8 cellular contexts compared by ENCODE assay signal in genomic region chr2:96531366-96531765, GRCh38. TPM values are rescaled to one million over a fixed set of nuclear protein-coding genes. Genes with fewer than 3 reads are reported as not detected.
DNase-seq lines count a peak whose midpoint lies in the region; ATAC-seq and TF ChIP-seq lines count a peak whose summit lies in the region.

No MANE protein-coding gene starts in this region.

- H3K9me3 ChIP-seq in MM.1S (replicated peaks; ENCODE audit: insufficient read depth, low read length) (no peaks in the 10 kb centered on the region), osteoblast (ENCODE audit: low read depth, low read length) (no peaks in the 10 kb centered on the region)
- H3K9me3 ChIP-seq in effector memory CD4-positive, alpha-beta T cell (ENCODE audit: control insufficient read depth, low read length), result no peaks in the 10 kb centered on the region

- H3K4me3 ChIP-seq in MM.1S (ENCODE audit: low read length), result peak overlapping the region; percentile 60
- H3K4me3 ChIP-seq in effector memory CD4-positive, alpha-beta T cell (ENCODE audit: insufficient read depth, low read depth, low read length, poor library complexity, severe bottlenecking), result peak overlapping the region; percentile 15
- no peak overlapping the region for H3K4me3 ChIP-seq in osteoblast (ENCODE audit: insufficient read depth, low read length)

- no peaks in the 10 kb centered on the region for H3K9me2 ChIP-seq in MM.1S (replicated peaks; ENCODE audit: insufficient read depth, low read length)

- H3K36me3 ChIP-seq in MM.1S (replicated peaks; ENCODE audit: insufficient read depth, low read length), result no peaks in the 10 kb centered on the region
- H3K36me3 ChIP-seq in effector memory CD4-positive, alpha-beta T cell (ENCODE audit: control insufficient read depth, insufficient read depth, low read length), result no peaks in the 10 kb centered on the region
- no peaks in the 10 kb centered on the region for H3K36me3 ChIP-seq in osteoblast (ENCODE audit: insufficient read depth, low read length)

- H3K4me2 ChIP-seq in MM.1S (ENCODE audit: low read depth, low read length) (peak overlapping the region; percentile 91), osteoblast (ENCODE audit: insufficient read depth, low read length) (peak overlapping the region; percentile 70)

- intact Hi-C loops in CD14-positive monocyte (cut with micrococcal nuclease), result loop anchor here (10.0 kb wide), 1 partner anchor 387 kb away; the partner anchor contains the start of gene DUSP2 (in 2 of the 2)

- H3K9me3 Mint-ChIP-seq in CD14-positive monocyte, result peaks cover 0 to 4% (median 0%) of the 10 kb centered on the region in 7 donors

- peak overlapping the region; percentile 92 for H3K9ac ChIP-seq in MM.1S (ENCODE audit: low read length)

- H3K27ac ChIP-seq in MM.1S (ENCODE audit: low read length) (peak overlapping the region; percentile 96), osteoblast (ENCODE audit: low read depth, low read length) (peak overlapping the region; percentile 53)
- peak overlapping the region; percentile 61 for H3K27ac ChIP-seq in effector memory CD4-positive, alpha-beta T cell (ENCODE audit: insufficient read depth, low read length, poor library complexity, severe bottlenecking)

- H3K36me3 Mint-ChIP-seq in CD14-positive monocyte, result peaks cover 0 to 9% of the 10 kb centered on the region in 2 donors

- DNase-seq in CD14-positive monocyte (ENCODE audit: low spot score), result no peak
- DNase-seq in MM.1S, result no peak
- no peak for DNase-seq in effector memory CD4-positive, alpha-beta T cell
- peak; percentile 56 for DNase-seq in osteoblast (ENCODE audit: insufficient read length, low spot score, missing footprints)
- no peak for DNase-seq in OCI-M2 (lab: John Stamatoyannopoulos, UW; ENCODE audit: unreplicated experiment)
- DNase-seq in NK-92 (lab: John Stamatoyannopoulos, UW; ENCODE audit: unreplicated experiment), result no peak
- DNase-seq in activated gamma-delta T cell treated with Interleukin-2 at 50 U/mL for 16 hours, result no peak

- H4K20me1 ChIP-seq in MM.1S (ENCODE audit: insufficient read depth, low read length) (no peaks in the 10 kb centered on the region), osteoblast (ENCODE audit: insufficient read depth, low read length) (no peaks in the 10 kb centered on the region)

- H3K79me2 ChIP-seq in MM.1S (ENCODE audit: low read length), result peaks cover 25% of the 10 kb centered on the region
- no peaks in the 10 kb centered on the region for H3K79me2 ChIP-seq in osteoblast (ENCODE audit: insufficient read depth, low read length)

- H2AFZ ChIP-seq in MM.1S (ENCODE audit: low read length), result 0 out of 2 replicates have a peak overlapping the region, but pooled peaks have one; percentile 1
- no peak overlapping the region for H2AFZ ChIP-seq in osteoblast (ENCODE audit: low read length)

- peak overlapping the region; percentile 58 to 63 for H3K4me3 Mint-ChIP-seq in CD14-positive monocyte

- TF ChIP-seq CTCF in CD14-positive monocyte (IDR thresholded peaks at IDR 0.05) (no peak), MM.1S (IDR thresholded peaks at IDR 0.05; ENCODE audit: low read length) (no peak), osteoblast (IDR thresholded peaks at IDR 0.05; ENCODE audit: extremely low read depth, low read depth, low read length) (no peak)

- no peak for ATAC-seq in GM19455 (IDR thresholded peaks at IDR 0.05; ENCODE audit: unreplicated experiment)

- H3K4me1 ChIP-seq in MM.1S (ENCODE audit: low read length), result peaks cover 81% of the 10 kb centered on the region
- peaks cover 49% of the 10 kb centered on the region for H3K4me1 ChIP-seq in effector memory CD4-positive, alpha-beta T cell (ENCODE audit: control insufficient read depth, insufficient read depth, low read length, poor library complexity, severe bottlenecking)
- H3K4me1 ChIP-seq in osteoblast (ENCODE audit: insufficient read depth, low read length), result peaks cover 57% of the 10 kb centered on the region

- H3F3A ChIP-seq in MM.1S (ENCODE audit: insufficient read depth, low read length), result peaks cover 70% of the 10 kb centered on the region

- H3K27ac Mint-ChIP-seq in CD14-positive monocyte, result peak overlapping the region; percentile 13 to 95 (median 88)

- H3K27me3 Mint-ChIP-seq in CD14-positive monocyte (ENCODE audit: low read depth in 3 of 3), result peaks cover 12 to 28% (median 22%) of the 10 kb centered on the region in 3 donors

- H3K4me1 Mint-ChIP-seq in CD14-positive monocyte, result peaks cover 77% of the 10 kb centered on the region

- H3K27me3 ChIP-seq in MM.1S (replicated peaks; ENCODE audit: insufficient read depth, low read length), result no peaks in the 10 kb centered on the region
- H3K27me3 ChIP-seq in effector memory CD4-positive, alpha-beta T cell (replicated peaks; ENCODE audit: control insufficient read depth, insufficient read depth, low read length, poor library complexity, severe bottlenecking), result no peaks in the 10 kb centered on the region
- H3K27me3 ChIP-seq in osteoblast (ENCODE audit: insufficient read depth, low read length), result peaks cover 2% of the 10 kb centered on the region

RNA-seq across cellular contexts. Expression of gene ARID5A, which starts 5.2 kb away (rescaled TPM):
- polyA plus RNA-seq in CD14-positive monocyte, result 10 to 100 TPM; 27.8 to 37.7 TPM
- total RNA-seq in osteoblast, result 7.6 and 9.7 TPM in 2 replicates

RNA-seq across cellular contexts. Expression of gene NEURL3, which starts 26.2 kb away (rescaled TPM):
- polyA plus RNA-seq in CD14-positive monocyte, result not detected
- total RNA-seq in osteoblast, result 0.29 TPM in 1 of 2 replicates, not detected in the other
